15 cellular contexts compared by ENCODE assay signal in the genomic region with DNA sequence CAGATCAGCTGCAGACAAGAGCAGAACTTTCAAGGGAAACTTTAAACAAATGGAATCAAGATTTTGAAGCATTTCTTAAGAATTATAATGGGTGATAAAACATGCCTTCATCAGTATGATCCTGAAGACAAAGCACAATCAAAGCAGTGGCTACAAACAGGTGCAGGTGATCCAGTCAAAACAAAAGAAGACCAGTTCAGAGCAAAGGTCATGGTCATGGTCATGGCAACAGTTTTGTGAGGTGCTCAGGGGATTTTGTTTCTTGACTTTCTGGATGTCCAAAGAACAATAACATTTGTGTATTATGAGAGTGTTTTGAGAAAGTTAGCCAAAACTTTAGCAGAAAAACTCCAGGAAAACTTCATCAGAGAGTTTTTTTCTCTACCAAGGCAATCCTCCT.
DNase-seq lines count a peak whose midpoint lies in the region; ATAC-seq and TF ChIP-seq lines count a peak whose summit lies in the region.
"Had no signal": no experiment of that assay in that cellular context is flagged by ENCODE, and none has a peak within 500 bp of the region (broad histone marks: within the 10 kb centered on the region; RNA-seq: fewer than 3 reads in every experiment).

No MANE protein-coding gene starts in this region.

- H3K4me1 Mint-ChIP-seq in chondrocyte (ENCODE audit: low read depth), result no peaks in the 10 kb centered on the region
- H3K4me1 Mint-ChIP-seq: CD4-positive, alpha-beta memory T cell had no signal

- no peaks in the 10 kb centered on the region for H3K36me3 Mint-ChIP-seq in chondrocyte (ENCODE audit: low read depth)
- H3K36me3 Mint-ChIP-seq: CD4-positive, alpha-beta memory T cell had no signal

- ATAC-seq in GM19023 (IDR thresholded peaks at IDR 0.05; ENCODE audit: unreplicated experiment), result peak; percentile 61
- ATAC-seq in HG02588 (IDR thresholded peaks at IDR 0.05; ENCODE audit: unreplicated experiment), result peak; percentile 70
- peak; percentile 53 for ATAC-seq in HG03565 (IDR thresholded peaks at IDR 0.05; ENCODE audit: unreplicated experiment)
- ATAC-seq in HG03095 (IDR thresholded peaks at IDR 0.05; ENCODE audit: unreplicated experiment), result no peak

- H3K9me3 Mint-ChIP-seq in chondrocyte (ENCODE audit: low read depth), result no peaks in the 10 kb centered on the region

- H3K4me3 Mint-ChIP-seq in chondrocyte (ENCODE audit: unreplicated experiment), result no peak overlapping the region
- H3K4me3 Mint-ChIP-seq: CD4-positive, alpha-beta memory T cell; HFFc6 had no signal

- no peak for TF ChIP-seq CTCF in chondrocyte (IDR thresholded peaks at IDR 0.05)

- no peak for DNase-seq in chondrocyte (ENCODE audit: low spot score)
- no peak for DNase-seq in cardiac septum (ENCODE audit: low spot score)
- no peak for DNase-seq in NCI-H446 treated with DMSO at 0.1 percent for 48 hours (lab: John Stamatoyannopoulos, UW)
- DNase-seq: C1 segment of cervical spinal cord; Calu3; CD4-positive, alpha-beta memory T cell; COR-L47; DMS53; DMS79 treated with DMSO at 0.1 percent for 48 hours; GOT3; HFFc6 had no signal

- H3K27ac Mint-ChIP-seq in chondrocyte (ENCODE audit: unreplicated experiment), result no peak overlapping the region
- H3K27ac Mint-ChIP-seq: CD4-positive, alpha-beta memory T cell; HFFc6 had no signal

- intact Hi-C loops in cardiac septum (cut with DNase I), result no loop called here

- peaks cover 14% of the 10 kb centered on the region for H3K27me3 Mint-ChIP-seq in chondrocyte (ENCODE audit: low read depth)
- H3K27me3 Mint-ChIP-seq: CD4-positive, alpha-beta memory T cell had no signal
